9 cellular contexts compared by ENCODE assay signal in genomic region chr9:103798620-103799019, GRCh38.
A peak's percentile ranks its signal among the peaks of the same experiment; 100 is the strongest.
DNase-seq lines count a peak whose midpoint lies in the region; ATAC-seq, FAIRE-seq and TF ChIP-seq lines count a peak whose summit lies in the region.
"Had no signal": no experiment of that assay in that cellular context is flagged by ENCODE, and none has a peak within 500 bp of the region (broad histone marks: within the 10 kb centered on the region; RNA-seq: fewer than 3 reads in every experiment).

No MANE protein-coding gene starts in this region.

- H3K9me2 ChIP-seq in Karpas-422 (replicated peaks; ENCODE audit: insufficient read depth, low read length): no peaks in the 10 kb centered on the region

- BruUV-seq in GM12878 (replicated peaks; lab: Mats Ljungman, UMichigan): no TSS peak

- H3K4me1 ChIP-seq in GM12878 (ENCODE audit: control insufficient read depth, insufficient read depth, low read length) (no peaks in the 10 kb centered on the region), suprapubic skin (no peaks in the 10 kb centered on the region), Karpas-422 (ENCODE audit: low read length) (no peaks in the 10 kb centered on the region), gastrocnemius medialis (no peaks in the 10 kb centered on the region)

- no peaks in the 10 kb centered on the region for H3K9me3 ChIP-seq in GM12878 (replicated peaks; ENCODE audit: control insufficient read depth, insufficient read depth, low read length)
- no peaks in the 10 kb centered on the region for H3K9me3 ChIP-seq in suprapubic skin
- H3K9me3 ChIP-seq in Karpas-422 (ENCODE audit: low read length): no peaks in the 10 kb centered on the region
- no peaks in the 10 kb centered on the region for H3K9me3 ChIP-seq in gastrocnemius medialis

- peak; percentile 52 for FAIRE-seq in GM12878 (lab: Jason Lieb, UNC)

- H3K4me3 ChIP-seq in Jurkat, Clone E6-1 (ENCODE audit: low read length): no peak overlapping the region
- no peak overlapping the region for H3K4me3 ChIP-seq in GM12878
- no peak overlapping the region for H3K4me3 ChIP-seq in suprapubic skin
- no peak overlapping the region for H3K4me3 ChIP-seq in Karpas-422 (ENCODE audit: low read length)
- no peak overlapping the region for H3K4me3 ChIP-seq in gastrocnemius medialis

- SMC1A ChIA-PET in GM12878 (lab: Charles Lee; ENCODE audit: uncharacterized antibody, unreplicated experiment): interaction anchor here (1.0 to 1.3 kb wide), 3 partner anchors 13 to 296 kb away, joined by 3 to 4 read pairs (median 3); partner anchors contain the start of gene SMC2

- H3K9ac ChIP-seq in GM12878 (ENCODE audit: control insufficient read depth, insufficient read depth, low read length): no peak overlapping the region
- no peak overlapping the region for H3K9ac ChIP-seq in Karpas-422 (ENCODE audit: low read length)

- intact Hi-C loops in GM12878 (cut with micrococcal nuclease; ENCODE audit: unreplicated experiment) (no loop called here), gastrocnemius medialis (cut with DNase I; ENCODE audit: low total_unique reads) (no loop called here)

- H4K20me1 ChIP-seq in GM12878 (ENCODE audit: control insufficient read depth, insufficient read depth): no peaks in the 10 kb centered on the region
- H4K20me1 ChIP-seq in Karpas-422 (ENCODE audit: insufficient read depth, low read depth, low read length): no peaks in the 10 kb centered on the region

- H3K36me3 ChIP-seq in GM12878 (ENCODE audit: control insufficient read depth in 2 of 2, insufficient read depth in 2 of 2, low read length in 1 of 2) (no peaks in the 10 kb centered on the region), suprapubic skin (no peaks in the 10 kb centered on the region), Karpas-422 (ENCODE audit: insufficient read depth, low read length) (no peaks in the 10 kb centered on the region), gastrocnemius medialis (no peaks in the 10 kb centered on the region)

- no peak for TF ChIP-seq EP300 in GM12878 (IDR thresholded peaks at IDR 0.05; ENCODE audit: borderline replicate concordance in 1 of 2, control insufficient read depth in 1 of 2, low read depth in 2 of 2, low read length in 2 of 2)
- no peak for TF ChIP-seq EP300 in suprapubic skin (IDR thresholded peaks at IDR 0.05)

- TF ChIP-seq CTCF in GM12878 (IDR thresholded peaks at IDR 0.05 in 2 of 3, conservative IDR thresholded peaks at IDR 0.05 in 1 of 3; ENCODE audit: control insufficient read depth in 2 of 3, extremely low read depth in 1 of 3, insufficient read depth in 1 of 3, low read depth in 3 of 3, low read length in 3 of 3) (no peak), suprapubic skin (IDR thresholded peaks at IDR 0.05) (no peak), gastrocnemius medialis (IDR thresholded peaks at IDR 0.05 in 4 of 5, conservative IDR thresholded peaks at IDR 0.05 in 1 of 5) (no peak)

- CTCF ChIA-PET in GM12878 (lab: Yijun Ruan, JAX): interaction anchor here (2.4 kb wide), 1 partner anchor 9 kb away, joined by 8 read pairs; no protein-coding TSS in a partner anchor

- TF ChIP-seq POLR2A in GM12878 (IDR thresholded peaks at IDR 0.05; ENCODE audit: low read depth, low read length) (no peak), suprapubic skin (IDR thresholded peaks at IDR 0.05) (no peak), gastrocnemius medialis (IDR thresholded peaks at IDR 0.05) (no peak)

- WGBS in GM12878 (ENCODE audit: insufficient coverage, insufficient replicate concordance, low lambda C conversion rate, missing lambda C conversion rate): 0% methylated on average over 1 of the region's 1 CpG
- WGBS in suprapubic skin: 68% methylated on average over 1 of the region's 1 CpG

- in situ Hi-C loops in GM12878 (cut with MboI): no loop called here
- in situ Hi-C loops in gastrocnemius medialis (cut with MboI; ENCODE audit: low sequenced_read_pairs in 4 of 4): no loop called here

- H3K27me3 ChIP-seq in GM12878 (replicated peaks in 1 of 2; ENCODE audit: control insufficient read depth in 2 of 2, insufficient read depth in 2 of 2, low read length in 1 of 2) (no peaks in the 10 kb centered on the region), suprapubic skin (no peaks in the 10 kb centered on the region), Karpas-422 (ENCODE audit: low read length) (no peaks in the 10 kb centered on the region), gastrocnemius medialis (no peaks in the 10 kb centered on the region)

- POLR2A ChIA-PET in GM12878 (lab: Charles Lee): no interaction called here

- H2AFZ ChIP-seq in GM12878 (ENCODE audit: control insufficient read depth, low read depth, low read length): peak overlapping the region; percentile 44; the same call in 1 of the 2 replicates
- no peak overlapping the region for H2AFZ ChIP-seq in Karpas-422 (ENCODE audit: low read length)

- H3K4me2 ChIP-seq in GM12878 (ENCODE audit: control insufficient read depth, insufficient read depth) (peak overlapping the region; percentile 49; the same call in 1 of the 2 replicates), Karpas-422 (ENCODE audit: low read depth, low read length, poor library complexity, severe bottlenecking) (no peak overlapping the region)

- H3K79me2 ChIP-seq in GM12878 (ENCODE audit: control insufficient read depth, insufficient read depth, low read length): no peaks in the 10 kb centered on the region
- H3K79me2 ChIP-seq in Karpas-422 (ENCODE audit: low read length): no peaks in the 10 kb centered on the region

- peak; percentile 44 for DNase-seq in Jurkat, Clone E6-1 (ENCODE audit: low read depth, low spot score)
- DNase-seq in GM12878 (ENCODE audit: low read depth, low spot score) (peak; percentile 37), SK-N-DZ (ENCODE audit: low spot score) (no peak), suprapubic skin (ENCODE audit: low spot score in 2 of 2) (no peak), Karpas-422 (no peak), gastrocnemius medialis (no peak)

- ATAC-seq in GM18517 (IDR thresholded peaks at IDR 0.05; ENCODE audit: unreplicated experiment): peak; percentile 100
- ATAC-seq in GM21717 (IDR thresholded peaks at IDR 0.05; ENCODE audit: unreplicated experiment): peak; percentile 100
- peak; percentile 92 for ATAC-seq in GM12878
- no peak for ATAC-seq in gastrocnemius medialis
- ATAC-seq: Panc1 had no signal

- RAD21 ChIA-PET in GM12878 (lab: Charles Lee; ENCODE audit: unreplicated experiment): interaction anchor here (2.4 kb wide), 1 partner anchor 9 kb away, joined by 6 read pairs; no protein-coding TSS in a partner anchor

- H3K27ac ChIP-seq in GM12878 (ENCODE audit: control insufficient read depth, insufficient read depth) (no peak overlapping the region), suprapubic skin (no peak overlapping the region), Karpas-422 (ENCODE audit: low read length) (no peak overlapping the region), gastrocnemius medialis (no peak overlapping the region)

- no peak for TF ChIP-seq RAD21 in GM12878 (IDR thresholded peaks at IDR 0.05; ENCODE audit: insufficient read depth, low read depth, low read length)

TF ChIP-seq in GM12878, 131 proteins besides CTCF, POLR2A, EP300 and RAD21 (continues in another document):
- TF ChIP-seq TCF3 (IDR thresholded peaks at IDR 0.05; ENCODE audit: borderline replicate concordance, insufficient read depth, low read depth, low read length): no peak
- 0 out of 2 replicates have a peak, but pooled peaks have one; percentile 26 for TF ChIP-seq CREM (IDR thresholded peaks at IDR 0.05; ENCODE audit: low read depth)
- TF ChIP-seq ZNF274 (IDR thresholded peaks at IDR 0.05; ENCODE audit: insufficient read depth, insufficient read length): no peak
- TF ChIP-seq ZNF622 (IDR thresholded peaks at IDR 0.05): no peak
- TF ChIP-seq RAD51 (IDR thresholded peaks at IDR 0.05): no peak
- no peak for TF ChIP-seq RB1 (IDR thresholded peaks at IDR 0.05; ENCODE audit: borderline replicate concordance)
- no peak for TF ChIP-seq HSF1 (IDR thresholded peaks at IDR 0.05; ENCODE audit: low read depth, low read length)
- TF ChIP-seq, protein P1, sequence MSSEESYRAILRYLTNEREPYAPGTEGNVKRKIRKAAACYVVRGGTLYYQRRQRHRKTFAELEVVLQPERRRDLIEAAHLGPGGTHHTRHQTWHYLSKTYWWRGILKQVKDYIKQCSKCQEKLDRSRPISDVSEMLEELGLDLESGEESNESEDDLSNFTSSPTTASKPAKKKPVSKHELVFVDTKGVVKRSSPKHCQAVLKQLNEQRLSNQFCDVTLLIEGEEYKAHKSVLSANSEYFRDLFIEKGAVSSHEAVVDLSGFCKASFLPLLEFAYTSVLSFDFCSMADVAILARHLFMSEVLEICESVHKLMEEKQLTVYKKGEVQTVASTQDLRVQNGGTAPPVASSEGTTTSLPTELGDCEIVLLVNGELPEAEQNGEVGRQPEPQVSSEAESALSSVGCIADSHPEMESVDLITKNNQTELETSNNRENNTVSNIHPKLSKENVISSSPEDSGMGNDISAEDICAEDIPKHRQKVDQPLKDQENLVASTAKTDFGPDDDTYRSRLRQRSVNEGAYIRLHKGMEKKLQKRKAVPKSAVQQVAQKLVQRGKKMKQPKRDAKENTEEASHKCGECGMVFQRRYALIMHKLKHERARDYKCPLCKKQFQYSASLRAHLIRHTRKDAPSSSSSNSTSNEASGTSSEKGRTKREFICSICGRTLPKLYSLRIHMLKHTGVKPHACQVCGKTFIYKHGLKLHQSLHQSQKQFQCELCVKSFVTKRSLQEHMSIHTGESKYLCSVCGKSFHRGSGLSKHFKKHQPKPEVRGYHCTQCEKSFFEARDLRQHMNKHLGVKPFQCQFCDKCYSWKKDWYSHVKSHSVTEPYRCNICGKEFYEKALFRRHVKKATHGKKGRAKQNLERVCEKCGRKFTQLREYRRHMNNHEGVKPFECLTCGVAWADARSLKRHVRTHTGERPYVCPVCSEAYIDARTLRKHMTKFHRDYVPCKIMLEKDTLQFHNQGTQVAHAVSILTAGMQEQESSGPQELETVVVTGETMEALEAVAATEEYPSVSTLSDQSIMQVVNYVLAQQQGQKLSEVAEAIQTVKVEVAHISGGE (CRISPR knock-in tag; IDR thresholded peaks at IDR 0.05): no peak
- TF ChIP-seq EZH2 (IDR thresholded peaks at IDR 0.05; ENCODE audit: borderline replicate concordance, control insufficient read depth, low read depth, low read length): no peak

Comparison
In these comparisons a context has a peak if more than half of its experiments do, and no peak if none do; other contexts are left out.
1. ATAC-seq: peak in GM18517 (single experiment), GM21717 (single experiment) and GM12878 (single experiment); none in gastrocnemius medialis (0 of 2).
2. DNase-seq: peak in Jurkat, Clone E6-1 (single experiment) and GM12878 (single experiment); none in SK-N-DZ (single experiment), suprapubic skin (0 of 2), Karpas-422 (single experiment) and gastrocnemius medialis (0 of 2).